8 cellular contexts compared by ENCODE assay signal in the genomic region with DNA sequence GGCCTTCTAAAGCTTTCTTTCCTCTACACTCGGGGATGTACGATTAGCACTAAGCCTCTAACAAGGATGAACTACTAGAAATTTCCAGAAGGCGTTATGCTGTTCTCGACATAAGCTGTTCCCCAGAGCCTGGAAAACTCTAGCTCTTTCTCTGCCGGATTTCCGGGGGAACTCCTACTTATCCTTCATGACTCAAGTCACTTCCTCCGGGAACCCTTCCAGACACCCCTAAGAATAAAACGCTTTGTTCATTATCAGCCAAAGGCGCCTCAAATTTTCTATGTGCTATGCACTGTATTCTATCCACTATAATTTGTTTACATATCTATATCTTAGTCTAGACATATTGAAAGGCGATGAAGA. TPM values are rescaled to one million over a fixed set of nuclear protein-coding genes. Genes with fewer than 3 reads are reported as not detected.
A peak's percentile ranks its signal among the peaks of the same experiment; 100 is the strongest.
DNase-seq lines count a peak whose midpoint lies in the region; ATAC-seq, FAIRE-seq and TF ChIP-seq lines count a peak whose summit lies in the region.

No MANE protein-coding gene starts in this region.

- DNase-seq in activated T-cell treated with anti-CD3 and anti-CD28 coated beads for 1 hour (ENCODE audit: low read depth): peak; percentile 16
- DNase-seq in activated T-cell treated with anti-CD3 and anti-CD28 coated beads, Interleukin-2, amount 50 U/mL, for 1 hour: no peak
- DNase-seq in SK-MEL-5 (ENCODE audit: low read depth, low spot score): peak; percentile 53
- peak; percentile 34 for DNase-seq in HepG2 (ENCODE audit: low spot score)
- no peak for DNase-seq in stimulated activated naive CD8-positive, alpha-beta T cell treated with anti-CD3 and anti-CD28 coated beads, Interleukin-15, amount 100 ng/mL, for 72 hours

- H3K9me3 Mint-ChIP-seq in dendritic cell treated with granulocyte-macrophage colony-stimulating factor and Interleukin-4, amounts not matched to agents 40 ng/mL and 50 ng/mL, for 4 days: no peaks in the 10 kb centered on the region
- no peaks in the 10 kb centered on the region for H3K9me3 Mint-ChIP-seq in stimulated activated naive CD8-positive, alpha-beta T cell treated with anti-CD3 and anti-CD28 coated beads, Interleukin-15, amount 100 ng/mL, for 72 hours

- H2AFZ ChIP-seq in HepG2 (ENCODE audit: low read length): peak overlapping the region; percentile 94

- H3K4me1 ChIP-seq in HepG2 (ENCODE audit: insufficient read depth, low read length): peaks cover 66% of the 10 kb centered on the region

- no peak for FAIRE-seq in HepG2 (lab: Jason Lieb, UNC)

- H3K4me3 Mint-ChIP-seq in dendritic cell treated with granulocyte-macrophage colony-stimulating factor and Interleukin-4, amounts not matched to agents 40 ng/mL and 50 ng/mL, for 4 days: peak overlapping the region; percentile 92
- H3K4me3 Mint-ChIP-seq in stimulated activated naive CD8-positive, alpha-beta T cell treated with anti-CD3 and anti-CD28 coated beads, Interleukin-15, amount 100 ng/mL, for 72 hours: peak overlapping the region; percentile 91 to 92

- intact Hi-C loops in dendritic cell treated with granulocyte-macrophage colony-stimulating factor and Interleukin-4, amounts not matched to agents 40 ng/mL and 50 ng/mL, for 4 days (cut with micrococcal nuclease): loop anchor here (5.0 kb wide), 1 partner anchor 52 kb away; a partner anchor contains a TSS
- intact Hi-C loops in HepG2 (cut with micrococcal nuclease; ENCODE audit: unreplicated experiment): loop anchor here (5.0 kb wide), 1 partner anchor 157 kb away; no protein-coding TSS in a partner anchor

- POLR2A ChIA-PET in HepG2 (lab: Yijun Ruan, JAX): interaction anchor here (0.8 to 2.8 kb wide), 10 partner anchors 10 to 222 kb away, joined by 3 to 18 read pairs (median 8); a partner anchor contains a TSS

- H3K9me3 ChIP-seq in HepG2 (ENCODE audit: low read length): no peaks in the 10 kb centered on the region

- 4% methylated on average over 10 of the region's 10 CpGs for WGBS in HepG2 (ENCODE audit: low lambda C conversion rate)

- in situ Hi-C loops in SK-MEL-5 (cut with HindIII; ENCODE audit: low pct_unique_long_range_greater_than_20kb, low sequenced_read_pairs) (no loop called here), HepG2 (cut with HindIII; ENCODE audit: extremely low pct_ligation_motif_present, low pct_unique_long_range_greater_than_20kb) (no loop called here)

- ATAC-seq in HepG2 (no peak; the same call in 2 of the 3 replicates), GM18505 (IDR thresholded peaks at IDR 0.05; ENCODE audit: unreplicated experiment) (no peak), GM18520 (IDR thresholded peaks at IDR 0.05; ENCODE audit: unreplicated experiment) (no peak)
- ATAC-seq in stimulated activated naive CD8-positive, alpha-beta T cell treated with anti-CD3 and anti-CD28 coated beads, Interleukin-15, amount 100 ng/mL, for 72 hours: peak; percentile 21

- TF ChIP-seq EP300 in HepG2 (IDR thresholded peaks at IDR 0.05; ENCODE audit: low read depth in 2 of 2, low read length in 2 of 2) (no peak), HepG2 (CRISPR knock-in tag; IDR thresholded peaks at IDR 0.05; ENCODE audit: borderline replicate concordance) (no peak)

- H3K4me3 ChIP-seq in HepG2 (replicated peaks in 1 of 3; ENCODE audit: insufficient read depth in 1 of 3, low read depth in 2 of 3, low read length in 3 of 3): peak overlapping the region; percentile 48 to 84 (median 78)

- H3K79me2 ChIP-seq in HepG2 (ENCODE audit: insufficient read depth, low read length): peaks cover 41% of the 10 kb centered on the region

- H4K20me1 ChIP-seq in HepG2 (ENCODE audit: insufficient read depth, low read length): no peaks in the 10 kb centered on the region

- H3K27me3 Mint-ChIP-seq in dendritic cell treated with granulocyte-macrophage colony-stimulating factor and Interleukin-4, amounts not matched to agents 40 ng/mL and 50 ng/mL, for 4 days: no peaks in the 10 kb centered on the region
- H3K27me3 Mint-ChIP-seq in stimulated activated naive CD8-positive, alpha-beta T cell treated with anti-CD3 and anti-CD28 coated beads, Interleukin-15, amount 100 ng/mL, for 72 hours: no peaks in the 10 kb centered on the region

- TF ChIP-seq POLR2A in HepG2 (IDR thresholded peaks at IDR 0.05; ENCODE audit: insufficient read depth in 1 of 2, low read depth in 2 of 2, low read length in 2 of 2) (no peak), GM18505 (IDR thresholded peaks at IDR 0.05; ENCODE audit: borderline replicate concordance, extremely low read depth, insufficient read depth, insufficient read length) (no peak)

- TSS peak; percentile 84 for BruUV-seq in HepG2 (replicated peaks; lab: Mats Ljungman, UMichigan)

- TF ChIP-seq CTCF in HepG2 (CRISPR knock-in tag; IDR thresholded peaks at IDR 0.05): no peak

- H3K36me3 ChIP-seq in HepG2 (replicated peaks in 1 of 2; ENCODE audit: control insufficient read depth in 1 of 2, insufficient read depth in 2 of 2, low read length in 2 of 2): no peaks in the 10 kb centered on the region

- H3K4me2 ChIP-seq in HepG2 (ENCODE audit: low read depth, low read length): peak overlapping the region; percentile 82

- H3K27ac Mint-ChIP-seq in dendritic cell treated with granulocyte-macrophage colony-stimulating factor and Interleukin-4, amounts not matched to agents 40 ng/mL and 50 ng/mL, for 4 days: peak overlapping the region; percentile 87
- peak overlapping the region; percentile 90 to 93 for H3K27ac Mint-ChIP-seq in stimulated activated naive CD8-positive, alpha-beta T cell treated with anti-CD3 and anti-CD28 coated beads, Interleukin-15, amount 100 ng/mL, for 72 hours

- peak overlapping the region; percentile 77 for H3K9ac ChIP-seq in HepG2 (ENCODE audit: insufficient read depth, low read depth, low read length)

- no peak for TF ChIP-seq RAD21 in HepG2 (CRISPR knock-in tag; IDR thresholded peaks at IDR 0.05)

- peaks cover 59% of the 10 kb centered on the region for H3K36me3 Mint-ChIP-seq in dendritic cell treated with granulocyte-macrophage colony-stimulating factor and Interleukin-4, amounts not matched to agents 40 ng/mL and 50 ng/mL, for 4 days (ENCODE audit: low read depth)

- peak overlapping the region; percentile 82 for H3K27ac ChIP-seq in HepG2 (ENCODE audit: extremely low read length, insufficient read depth, low read length)

- H3K27me3 ChIP-seq in HepG2 (ENCODE audit: control insufficient read depth in 1 of 2, insufficient read depth in 2 of 2, low read length in 2 of 2): no peaks in the 10 kb centered on the region; a peak in 1 of 5 replicates

- CTCF ChIA-PET in HepG2 (lab: Yijun Ruan, JAX; ENCODE audit: low intra/inter-chr PET ratio, low total read pairs): no interaction called here

- peaks cover 66% of the 10 kb centered on the region for H3K4me1 Mint-ChIP-seq in dendritic cell treated with granulocyte-macrophage colony-stimulating factor and Interleukin-4, amounts not matched to agents 40 ng/mL and 50 ng/mL, for 4 days (ENCODE audit: low read depth)
- H3K4me1 Mint-ChIP-seq in stimulated activated naive CD8-positive, alpha-beta T cell treated with anti-CD3 and anti-CD28 coated beads, Interleukin-15, amount 100 ng/mL, for 72 hours: peaks cover 61% of the 10 kb centered on the region

RNA-seq across cellular contexts. Expression of a gene that starts 0.5 kb away (rescaled TPM):
- 62.8 and 68.8 TPM in 2 replicates for total RNA-seq in SK-MEL-5 (2014; rRNA removed; shearing (Covaris generic))
- 60.6 and 62.5 TPM in 2 replicates for polyA plus RNA-seq in SK-MEL-5 (2015; cell fraction: cytosol; rRNA removed)
- polyA plus RNA-seq in SK-MEL-5 (2015; cell fraction: nucleus; rRNA removed): 63.8 and 76.9 TPM in 2 replicates
- total RNA-seq in HepG2 (2016; rRNA removed; fragmentation: Illumina TruSeq; extraction: Trizol): 101 and 136 TPM in 2 replicates
- 20.3 and 21.2 TPM in 2 replicates for total RNA-seq in HepG2 (2016; cell fraction: cytosol; rRNA removed; fragmentation: Illumina TruSeq; extraction: Trizol; ENCODE audit: low read depth)
- total RNA-seq in HepG2 (2016; cell fraction: insoluble cytoplasmic fraction; rRNA removed; fragmentation: Illumina TruSeq; extraction: Trizol): 93.8 and 130 TPM in 2 replicates
- total RNA-seq in HepG2 (2016; cell fraction: membrane; rRNA removed; fragmentation: Illumina TruSeq; extraction: Trizol): 31.1 and 31.7 TPM in 2 replicates
- total RNA-seq in HepG2 (2016; cell fraction: nucleus; rRNA removed; fragmentation: Illumina TruSeq; extraction: Trizol): 50.1 and 50.5 TPM in 2 replicates
- 27.4 and 37.0 TPM in 2 replicates for polyA plus RNA-seq in HepG2 (2011; rRNA removed)
- polyA plus RNA-seq in HepG2 (2011; cell fraction: cytosol; rRNA removed): 18.1 and 21.6 TPM in 2 replicates
- polyA plus RNA-seq in HepG2 (2011; cell fraction: nucleus; rRNA removed): 32.2 and 35.2 TPM in 2 replicates
- polyA plus RNA-seq in HepG2 (2012): 24.7 and 39.2 TPM in 2 replicates
- polyA plus RNA-seq in HepG2 (2016; cell fraction: cytosol; fragmentation: Illumina TruSeq; extraction: Trizol; ENCODE audit: low read depth): 7.1 and 8.2 TPM in 2 replicates
- 108 and 113 TPM in 2 replicates for polyA plus RNA-seq in HepG2 (2016; cell fraction: insoluble cytoplasmic fraction; fragmentation: Illumina TruSeq; extraction: Trizol; ENCODE audit: low read depth)
- 18.3 and 19.7 TPM in 2 replicates for polyA plus RNA-seq in HepG2 (2016; cell fraction: membrane; fragmentation: Illumina TruSeq; extraction: Trizol; ENCODE audit: low read depth)
- 80.0 and 84.7 TPM in 2 replicates for polyA plus RNA-seq in HepG2 (2016; cell fraction: nucleus; fragmentation: Illumina TruSeq; extraction: Trizol; ENCODE audit: insufficient read depth, low read depth)
- polyA minus RNA-seq in HepG2 (2011; rRNA and poly(A)+ RNA removed; ENCODE audit: low replicate concordance): 7.2 and 13.6 TPM in 2 replicates
- polyA minus RNA-seq in HepG2 (2011; cell fraction: cytosol; rRNA and poly(A)+ RNA removed): 33.7 and 41.7 TPM in 2 replicates
- 37.5 and 51.8 TPM in 2 replicates for polyA minus RNA-seq in HepG2 (2011; cell fraction: nucleus; rRNA and poly(A)+ RNA removed)

RNA-seq across cellular contexts. Expression of a gene that starts 4.0 kb away (rescaled TPM):
- 173 and 184 TPM in 2 replicates for total RNA-seq in SK-MEL-5 (2014; rRNA removed; shearing (Covaris generic))
- polyA plus RNA-seq in SK-MEL-5 (2015; cell fraction: cytosol; rRNA removed): 65.9 and 94.7 TPM in 2 replicates
- 31.5 and 38.4 TPM in 2 replicates for polyA plus RNA-seq in SK-MEL-5 (2015; cell fraction: nucleus; rRNA removed)
- total RNA-seq in HepG2 (2016; rRNA removed; fragmentation: Illumina TruSeq; extraction: Trizol): 35.1 and 63.9 TPM in 2 replicates
- total RNA-seq in HepG2 (2016; cell fraction: cytosol; rRNA removed; fragmentation: Illumina TruSeq; extraction: Trizol; ENCODE audit: low read depth): 5.0 and 5.3 TPM in 2 replicates
- 37.7 and 57.7 TPM in 2 replicates for total RNA-seq in HepG2 (2016; cell fraction: insoluble cytoplasmic fraction; rRNA removed; fragmentation: Illumina TruSeq; extraction: Trizol)
- total RNA-seq in HepG2 (2016; cell fraction: membrane; rRNA removed; fragmentation: Illumina TruSeq; extraction: Trizol): 15.6 and 16.3 TPM in 2 replicates
- total RNA-seq in HepG2 (2016; cell fraction: nucleus; rRNA removed; fragmentation: Illumina TruSeq; extraction: Trizol): 30.0 and 35.0 TPM in 2 replicates
- polyA plus RNA-seq in HepG2 (2011; rRNA removed): 11.8 and 12.5 TPM in 2 replicates
- polyA plus RNA-seq in HepG2 (2011; cell fraction: cytosol; rRNA removed): 6.7 and 10.6 TPM in 2 replicates
- 4.8 and 8.1 TPM in 2 replicates for polyA plus RNA-seq in HepG2 (2011; cell fraction: nucleus; rRNA removed)
- polyA plus RNA-seq in HepG2 (2012): 14.4 and 15.4 TPM in 2 replicates
- 0.78 and 0.85 TPM in 2 replicates for polyA plus RNA-seq in HepG2 (2016; cell fraction: cytosol; fragmentation: Illumina TruSeq; extraction: Trizol; ENCODE audit: low read depth)
- 20.0 and 21.6 TPM in 2 replicates for polyA plus RNA-seq in HepG2 (2016; cell fraction: insoluble cytoplasmic fraction; fragmentation: Illumina TruSeq; extraction: Trizol; ENCODE audit: low read depth)
- polyA plus RNA-seq in HepG2 (2016; cell fraction: membrane; fragmentation: Illumina TruSeq; extraction: Trizol; ENCODE audit: low read depth): 2.5 and 3.2 TPM in 2 replicates
- 14.9 and 17.2 TPM in 2 replicates for polyA plus RNA-seq in HepG2 (2016; cell fraction: nucleus; fragmentation: Illumina TruSeq; extraction: Trizol; ENCODE audit: insufficient read depth, low read depth)
- polyA minus RNA-seq in HepG2 (2011; rRNA and poly(A)+ RNA removed; ENCODE audit: low replicate concordance): 28.4 and 94.6 TPM in 2 replicates
- 18.8 and 22.0 TPM in 2 replicates for polyA minus RNA-seq in HepG2 (2011; cell fraction: cytosol; rRNA and poly(A)+ RNA removed)
- polyA minus RNA-seq in HepG2 (2011; cell fraction: nucleus; rRNA and poly(A)+ RNA removed): 24.3 and 30.8 TPM in 2 replicates

RNA-seq across cellular contexts. Expression of a gene that starts 53.6 kb away (rescaled TPM):
- 11.3 and 12.5 TPM in 2 replicates for total RNA-seq in SK-MEL-5 (2014; rRNA removed; shearing (Covaris generic))
- polyA plus RNA-seq in SK-MEL-5 (2015; cell fraction: cytosol; rRNA removed): 15.8 and 16.8 TPM in 2 replicates
- polyA plus RNA-seq in SK-MEL-5 (2015; cell fraction: nucleus; rRNA removed): 14.0 and 18.1 TPM in 2 replicates
- total RNA-seq in HepG2 (2016; rRNA removed; fragmentation: Illumina TruSeq; extraction: Trizol): 14.8 and 26.0 TPM in 2 replicates
- total RNA-seq in HepG2 (2016; cell fraction: cytosol; rRNA removed; fragmentation: Illumina TruSeq; extraction: Trizol; ENCODE audit: low read depth): 1.7 and 3.9 TPM in 2 replicates
- 16.4 and 25.0 TPM in 2 replicates for total RNA-seq in HepG2 (2016; cell fraction: insoluble cytoplasmic fraction; rRNA removed; fragmentation: Illumina TruSeq; extraction: Trizol)
- total RNA-seq in HepG2 (2016; cell fraction: membrane; rRNA removed; fragmentation: Illumina TruSeq; extraction: Trizol): 5.9 and 7.8 TPM in 2 replicates
- total RNA-seq in HepG2 (2016; cell fraction: nucleus; rRNA removed; fragmentation: Illumina TruSeq; extraction: Trizol): 8.2 and 9.4 TPM in 2 replicates
- 4.1 and 5.8 TPM in 2 replicates for polyA plus RNA-seq in HepG2 (2011; rRNA removed)
- 4.0 and 6.6 TPM in 2 replicates for polyA plus RNA-seq in HepG2 (2011; cell fraction: cytosol; rRNA removed)
- 3.5 and 4.5 TPM in 2 replicates for polyA plus RNA-seq in HepG2 (2011; cell fraction: nucleus; rRNA removed)
- 5.1 and 5.9 TPM in 2 replicates for polyA plus RNA-seq in HepG2 (2012)
- polyA plus RNA-seq in HepG2 (2016; cell fraction: cytosol; fragmentation: Illumina TruSeq; extraction: Trizol; ENCODE audit: low read depth): 0.71 and 0.75 TPM in 2 replicates
- 16.5 and 17.4 TPM in 2 replicates for polyA plus RNA-seq in HepG2 (2016; cell fraction: insoluble cytoplasmic fraction; fragmentation: Illumina TruSeq; extraction: Trizol; ENCODE audit: low read depth)
- polyA plus RNA-seq in HepG2 (2016; cell fraction: membrane; fragmentation: Illumina TruSeq; extraction: Trizol; ENCODE audit: low read depth): 2.4 and 3.5 TPM in 2 replicates
- 11.6 and 12.8 TPM in 2 replicates for polyA plus RNA-seq in HepG2 (2016; cell fraction: nucleus; fragmentation: Illumina TruSeq; extraction: Trizol; ENCODE audit: insufficient read depth, low read depth)
- polyA minus RNA-seq in HepG2 (2011; rRNA and poly(A)+ RNA removed; ENCODE audit: low replicate concordance): 5.2 and 9.8 TPM in 2 replicates
- polyA minus RNA-seq in HepG2 (2011; cell fraction: cytosol; rRNA and poly(A)+ RNA removed): 3.0 and 4.5 TPM in 2 replicates
- polyA minus RNA-seq in HepG2 (2011; cell fraction: nucleus; rRNA and poly(A)+ RNA removed): 4.8 and 5.7 TPM in 2 replicates

RNA-seq across cellular contexts. Expression of a gene that starts 53.7 kb away (rescaled TPM):
- total RNA-seq in SK-MEL-5 (2014; rRNA removed; shearing (Covaris generic)): 36.2 and 42.0 TPM in 2 replicates
- polyA plus RNA-seq in SK-MEL-5 (2015; cell fraction: cytosol; rRNA removed): 29.1 and 33.0 TPM in 2 replicates
- 8.8 and 17.1 TPM in 2 replicates for polyA plus RNA-seq in SK-MEL-5 (2015; cell fraction: nucleus; rRNA removed)
- total RNA-seq in HepG2 (2016; rRNA removed; fragmentation: Illumina TruSeq; extraction: Trizol): 32.9 and 49.4 TPM in 2 replicates
- 8.7 and 10.9 TPM in 2 replicates for total RNA-seq in HepG2 (2016; cell fraction: cytosol; rRNA removed; fragmentation: Illumina TruSeq; extraction: Trizol; ENCODE audit: low read depth)
- 32.1 and 46.9 TPM in 2 replicates for total RNA-seq in HepG2 (2016; cell fraction: insoluble cytoplasmic fraction; rRNA removed; fragmentation: Illumina TruSeq; extraction: Trizol)
- total RNA-seq in HepG2 (2016; cell fraction: membrane; rRNA removed; fragmentation: Illumina TruSeq; extraction: Trizol): 18.3 and 18.9 TPM in 2 replicates
- 11.2 and 15.2 TPM in 2 replicates for total RNA-seq in HepG2 (2016; cell fraction: nucleus; rRNA removed; fragmentation: Illumina TruSeq; extraction: Trizol)
- 10.0 and 11.6 TPM in 2 replicates for polyA plus RNA-seq in HepG2 (2011; rRNA removed)
- 6.5 and 10.4 TPM in 2 replicates for polyA plus RNA-seq in HepG2 (2011; cell fraction: cytosol; rRNA removed)
- 3.3 and 4.6 TPM in 2 replicates for polyA plus RNA-seq in HepG2 (2011; cell fraction: nucleus; rRNA removed)
- 9.7 and 11.7 TPM in 2 replicates for polyA plus RNA-seq in HepG2 (2012)
- 7.5 and 10.5 TPM in 2 replicates for polyA plus RNA-seq in HepG2 (2016; cell fraction: cytosol; fragmentation: Illumina TruSeq; extraction: Trizol; ENCODE audit: low read depth)
- polyA plus RNA-seq in HepG2 (2016; cell fraction: insoluble cytoplasmic fraction; fragmentation: Illumina TruSeq; extraction: Trizol; ENCODE audit: low read depth): 42.4 and 46.1 TPM in 2 replicates
- polyA plus RNA-seq in HepG2 (2016; cell fraction: membrane; fragmentation: Illumina TruSeq; extraction: Trizol; ENCODE audit: low read depth): 13.8 and 16.6 TPM in 2 replicates
- 17.3 and 19.7 TPM in 2 replicates for polyA plus RNA-seq in HepG2 (2016; cell fraction: nucleus; fragmentation: Illumina TruSeq; extraction: Trizol; ENCODE audit: insufficient read depth, low read depth)
- 2.0 and 13.0 TPM in 2 replicates for polyA minus RNA-seq in HepG2 (2011; rRNA and poly(A)+ RNA removed; ENCODE audit: low replicate concordance)
- 7.4 and 11.5 TPM in 2 replicates for polyA minus RNA-seq in HepG2 (2011; cell fraction: cytosol; rRNA and poly(A)+ RNA removed)
- polyA minus RNA-seq in HepG2 (2011; cell fraction: nucleus; rRNA and poly(A)+ RNA removed): 5.2 and 6.3 TPM in 2 replicates

Comparison
In these comparisons a context has a peak if more than half of its experiments do, and no peak if none do; other contexts are left out.
1. DNase-seq: peak in activated T-cell treated with anti-CD3 and anti-CD28 coated beads for 1 hour (single experiment), SK-MEL-5 (single experiment) and HepG2 (single experiment); none in activated T-cell treated with anti-CD3 and anti-CD28 coated beads, Interleukin-2, amount 50 U/mL, for 1 hour (single experiment) and stimulated activated naive CD8-positive, alpha-beta T cell treated with anti-CD3 and anti-CD28 coated beads, Interleukin-15, amount 100 ng/mL, for 72 hours (0 of 2).